1 cellular context compared by ENCODE assay signal in genomic region chr3:77071806-77072205, GRCh38.
TF ChIP-seq lines count a peak whose summit lies in the region.

No MANE protein-coding gene starts in this region.

TF ChIP-seq in H1, 55 proteins besides CTCF, POLR2A, EP300 and RAD21:
- TF ChIP-seq TEAD4 (IDR thresholded peaks at IDR 0.05; ENCODE audit: low read depth, low read length) (no peak), CHD2 (IDR thresholded peaks at IDR 0.05; ENCODE audit: low read length) (no peak), NRF1 (IDR thresholded peaks at IDR 0.05; ENCODE audit: low read depth, low read length) (no peak), CREB1 (IDR thresholded peaks at IDR 0.05) (no peak), SIN3A (conservative IDR thresholded peaks at IDR 0.05 in 1 of 2, IDR thresholded peaks at IDR 0.05 in 1 of 2; ENCODE audit: low read depth in 1 of 2, low read length in 2 of 2) (no peak), KDM5A (IDR thresholded peaks at IDR 0.05; ENCODE audit: low read length) (no peak), CHD1 (IDR thresholded peaks at IDR 0.05; ENCODE audit: low read depth, low read length) (no peak), RNF2 (IDR thresholded peaks at IDR 0.05; ENCODE audit: borderline replicate concordance, low read depth, low read length, missing control alignments, poor library complexity, severe bottlenecking) (no peak), ZNF274 (IDR thresholded peaks at IDR 0.05; ENCODE audit: borderline replicate concordance, extremely low read depth, low read length) (no peak), GTF2F1 (IDR thresholded peaks at IDR 0.05; ENCODE audit: borderline replicate concordance, low read depth, low read length) (no peak), KDM4A (IDR thresholded peaks at IDR 0.05; ENCODE audit: low read depth, low read length, severe bottlenecking) (no peak), MAFK (IDR thresholded peaks at IDR 0.05; ENCODE audit: low read depth, low read length) (no peak), RFX5 (IDR thresholded peaks at IDR 0.05; ENCODE audit: borderline replicate concordance, low read depth, low read length) (no peak), KDM1A (IDR thresholded peaks at IDR 0.05; ENCODE audit: borderline replicate concordance, low read length) (no peak), POLR2AphosphoS5 (IDR thresholded peaks at IDR 0.05; ENCODE audit: low read depth, low read length) (no peak), JUND (IDR thresholded peaks at IDR 0.05; ENCODE audit: low read length) (no peak), NANOG (IDR thresholded peaks at IDR 0.05; ENCODE audit: insufficient read depth, low read depth, low read length, poor library complexity, severe bottlenecking) (no peak)
- TF ChIP-seq, protein P1, sequence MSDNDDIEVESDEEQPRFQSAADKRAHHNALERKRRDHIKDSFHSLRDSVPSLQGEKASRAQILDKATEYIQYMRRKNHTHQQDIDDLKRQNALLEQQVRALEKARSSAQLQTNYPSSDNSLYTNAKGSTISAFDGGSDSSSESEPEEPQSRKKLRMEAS (IDR thresholded peaks at IDR 0.05) = no peak
